13 cellular contexts compared by ENCODE assay signal in the genomic region with DNA sequence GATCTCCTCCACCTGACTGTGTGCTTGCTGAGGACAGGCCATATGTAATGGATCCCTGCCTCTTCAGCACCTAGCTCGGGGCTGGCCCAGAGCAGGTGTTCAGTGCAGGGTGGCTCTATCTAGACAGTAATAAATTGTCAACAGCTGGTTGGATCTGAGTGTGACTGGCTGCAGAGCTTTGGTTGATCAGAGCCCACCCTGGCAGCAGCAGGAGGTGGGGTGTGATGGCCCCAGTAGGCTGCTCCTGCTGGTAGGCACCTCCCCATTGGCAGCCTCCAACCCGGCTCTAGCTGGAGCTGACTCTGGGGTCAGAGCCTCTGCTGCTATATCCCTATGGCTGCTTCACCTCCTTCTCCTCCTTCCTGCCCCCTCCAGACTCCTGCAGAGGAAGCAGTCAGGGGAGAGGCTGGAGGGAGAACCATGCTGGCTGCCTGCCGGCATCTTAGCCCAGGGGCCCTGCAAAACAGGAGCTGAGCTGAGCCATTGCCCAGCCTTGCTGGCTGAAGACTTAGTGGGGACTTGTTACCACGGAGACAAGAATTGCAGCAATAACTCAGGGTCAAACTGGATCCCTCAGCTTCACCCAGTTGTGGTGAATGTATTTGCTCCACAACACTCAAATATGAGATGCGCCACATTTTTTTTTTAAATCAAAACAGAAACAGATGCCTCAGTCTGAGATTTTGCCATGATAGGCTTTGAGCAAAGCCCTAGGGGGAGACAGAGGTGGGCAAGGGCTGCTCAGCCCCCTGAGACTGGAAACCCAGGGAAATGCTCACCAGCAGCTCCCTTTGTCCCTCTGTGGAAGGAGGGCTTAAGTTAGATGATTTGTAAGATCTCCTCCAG. TPM values are rescaled to one million over a fixed set of nuclear protein-coding genes. Genes with fewer than 3 reads are reported as not detected.
DNase-seq lines count a peak whose midpoint lies in the region; ATAC-seq and TF ChIP-seq lines count a peak whose summit lies in the region.
"Had no signal": no experiment of that assay in that cellular context is flagged by ENCODE, and none has a peak within 500 bp of the region (broad histone marks: within the 10 kb centered on the region; RNA-seq: fewer than 3 reads in every experiment).

No MANE protein-coding gene starts in this region.

- CTCF ChIA-PET in MCF 10A (lab: Yijun Ruan, JAX) (interaction anchor here (0.6 to 3.1 kb wide), 6 partner anchors 9 to 419 kb away, joined by 3 to 17 read pairs (median 4); no protein-coding TSS in a partner anchor), Caco-2 (lab: Charles Lee) (interaction anchor here (1.2 kb wide), 1 partner anchor 10 kb away, joined by 4 read pairs; no protein-coding TSS in a partner anchor)

- H3K9me3 ChIP-seq in breast epithelium: no peaks in the 10 kb centered on the region
- H3K9me3 ChIP-seq in Caco-2: no peaks in the 10 kb centered on the region
- H3K9me3 ChIP-seq: esophagus muscularis mucosa, right lobe of liver, tibial nerve had no signal

- no peaks in the 10 kb centered on the region for H3K9me3 Mint-ChIP-seq in MCF 10A (ENCODE audit: unreplicated experiment)
- no peaks in the 10 kb centered on the region for H3K9me3 Mint-ChIP-seq in Caco-2 (ENCODE audit: unreplicated experiment)

- POLR2A ChIA-PET in MCF 10A (lab: Yijun Ruan, JAX): interaction anchor here (1.5 kb wide), 1 partner anchor 32 kb away, joined by 3 read pairs; no protein-coding TSS in a partner anchor
- POLR2A ChIA-PET in Caco-2 (lab: Charles Lee): no interaction called here

- ATAC-seq in GM18870 (IDR thresholded peaks at IDR 0.05; ENCODE audit: unreplicated experiment): no peak
- ATAC-seq in sciatic nerve: no peak
- ATAC-seq: right lobe of liver had no signal

- H3K36me3 ChIP-seq in breast epithelium (no peaks in the 10 kb centered on the region), Caco-2 (ENCODE audit: control insufficient read depth, insufficient read depth, low read length) (no peaks in the 10 kb centered on the region)
- H3K36me3 ChIP-seq: esophagus muscularis mucosa, right lobe of liver, tibial nerve had no signal

- H3K27me3 Mint-ChIP-seq in MCF 10A (ENCODE audit: insufficient read depth, unreplicated experiment) (no peaks in the 10 kb centered on the region), Caco-2 (ENCODE audit: insufficient read depth, unreplicated experiment) (peaks cover under 1% of the 10 kb centered on the region)

- no peak for TF ChIP-seq POLR2A in breast epithelium (IDR thresholded peaks at IDR 0.05)

- no peaks in the 10 kb centered on the region for H3K4me1 Mint-ChIP-seq in MCF 10A (ENCODE audit: insufficient read depth, unreplicated experiment)
- no peaks in the 10 kb centered on the region for H3K4me1 Mint-ChIP-seq in Caco-2 (ENCODE audit: low read depth, unreplicated experiment)

- H3K27me3 ChIP-seq in breast epithelium: no peaks in the 10 kb centered on the region
- H3K27me3 ChIP-seq in Caco-2 (replicated peaks; ENCODE audit: control insufficient read depth, insufficient read depth, low read length): no peaks in the 10 kb centered on the region
- H3K27me3 ChIP-seq: right lobe of liver had no signal

- H3K36me3 Mint-ChIP-seq in MCF 10A (ENCODE audit: insufficient read depth, unreplicated experiment): peaks cover 8% of the 10 kb centered on the region
- H3K36me3 Mint-ChIP-seq in Caco-2 (ENCODE audit: insufficient read depth, unreplicated experiment): no peaks in the 10 kb centered on the region

- H3K4me3 Mint-ChIP-seq in MCF 10A (ENCODE audit: unreplicated experiment) (no peak overlapping the region), Caco-2 (ENCODE audit: unreplicated experiment) (no peak overlapping the region)

- H3K27ac ChIP-seq in breast epithelium: peak overlapping the region; percentile 60 to 79
- H3K27ac ChIP-seq: esophagus muscularis mucosa, right lobe of liver, tibial nerve had no signal

- H3K4me1 ChIP-seq in breast epithelium (no peaks in the 10 kb centered on the region), Caco-2 (no peaks in the 10 kb centered on the region)
- H3K4me1 ChIP-seq: esophagus muscularis mucosa, right lobe of liver, tibial nerve had no signal

- BruUV-seq in MCF 10A (replicated peaks; lab: Mats Ljungman, UMichigan) (no TSS peak), Caco-2 (replicated peaks; lab: Mats Ljungman, UMichigan) (no TSS peak)

- TF ChIP-seq CTCF in breast epithelium (IDR thresholded peaks at IDR 0.05): no peak
- no peak for TF ChIP-seq CTCF in MCF 10A (IDR thresholded peaks at IDR 0.05; ENCODE audit: unreplicated experiment)
- no peak for TF ChIP-seq CTCF in Caco-2 (IDR thresholded peaks at IDR 0.05; ENCODE audit: insufficient read depth in 1 of 2, low read depth in 1 of 2, low read length in 1 of 2, severe bottlenecking in 1 of 2, unreplicated experiment in 1 of 2)

- intact Hi-C loops in breast epithelium (cut with DNase I; ENCODE audit: low total_unique reads): no loop called here
- intact Hi-C loops in MCF 10A (cut with micrococcal nuclease): no loop called here
- intact Hi-C loops in Caco-2 (cut with micrococcal nuclease; ENCODE audit: unreplicated experiment): no loop called here
- intact Hi-C loops in sciatic nerve (cut with DNase I): no loop called here

- DNase-seq in breast epithelium (ENCODE audit: low spot score in 2 of 2) (peak; percentile 20 to 71), MCF 10A (ENCODE audit: unreplicated experiment) (no peak), NCI-H526 treated with DMSO at 0.1 percent for 48 hours (lab: John Stamatoyannopoulos, UW) (peak; percentile 17), fibroblast of peridontal ligament (ENCODE audit: extremely low read depth) (peak; percentile 5), Caco-2 (no peak), sciatic nerve (ENCODE audit: low spot score) (no peak)
- no peak for DNase-seq in activated CD4-positive, alpha-beta T cell treated with anti-CD3 and anti-CD28 coated beads for 1 hour
- DNase-seq: ACHN had no signal

- no peak overlapping the region for H3K4me3 ChIP-seq in breast epithelium
- H3K4me3 ChIP-seq in Caco-2 (ENCODE audit: low read depth, low read length): no peak overlapping the region
- H3K4me3 ChIP-seq: esophagus muscularis mucosa, right lobe of liver, tibial nerve had no signal

- H3K27ac Mint-ChIP-seq in MCF 10A (ENCODE audit: low read depth, unreplicated experiment) (no peak overlapping the region), Caco-2 (ENCODE audit: unreplicated experiment) (no peak overlapping the region)

RNA-seq across cellular contexts. Expression of gene TMEM63C, which starts 22.2 kb away (rescaled TPM):
- total RNA-seq in breast epithelium: 1 to 10 TPM in 2 of 3 donors, under 1 TPM in 1; 0.16 to 8.0 (median 3.9) TPM
- 5.1 and 9.3 TPM in 2 replicates for total RNA-seq in MCF 10A (2022)
- 1.3 and 1.4 TPM in 2 replicates for total RNA-seq in Caco-2 (2022)
- not detected for total RNA-seq in sciatic nerve
- total RNA-seq: RPMI7951, tibial nerve had no signal

Comparison
In these comparisons a context has a peak if more than half of its experiments do, and no peak if none do; other contexts are left out.
1. DNase-seq: peak in breast epithelium (2 of 2), NCI-H526 treated with DMSO at 0.1 percent for 48 hours (single experiment) and fibroblast of peridontal ligament (single experiment); none in MCF 10A (single experiment), Caco-2 (0 of 2), activated CD4-positive, alpha-beta T cell treated with anti-CD3 and anti-CD28 coated beads for 1 hour (single experiment) and sciatic nerve (single experiment).